1 cellular context compared by ENCODE assay signal in the genomic region with DNA sequence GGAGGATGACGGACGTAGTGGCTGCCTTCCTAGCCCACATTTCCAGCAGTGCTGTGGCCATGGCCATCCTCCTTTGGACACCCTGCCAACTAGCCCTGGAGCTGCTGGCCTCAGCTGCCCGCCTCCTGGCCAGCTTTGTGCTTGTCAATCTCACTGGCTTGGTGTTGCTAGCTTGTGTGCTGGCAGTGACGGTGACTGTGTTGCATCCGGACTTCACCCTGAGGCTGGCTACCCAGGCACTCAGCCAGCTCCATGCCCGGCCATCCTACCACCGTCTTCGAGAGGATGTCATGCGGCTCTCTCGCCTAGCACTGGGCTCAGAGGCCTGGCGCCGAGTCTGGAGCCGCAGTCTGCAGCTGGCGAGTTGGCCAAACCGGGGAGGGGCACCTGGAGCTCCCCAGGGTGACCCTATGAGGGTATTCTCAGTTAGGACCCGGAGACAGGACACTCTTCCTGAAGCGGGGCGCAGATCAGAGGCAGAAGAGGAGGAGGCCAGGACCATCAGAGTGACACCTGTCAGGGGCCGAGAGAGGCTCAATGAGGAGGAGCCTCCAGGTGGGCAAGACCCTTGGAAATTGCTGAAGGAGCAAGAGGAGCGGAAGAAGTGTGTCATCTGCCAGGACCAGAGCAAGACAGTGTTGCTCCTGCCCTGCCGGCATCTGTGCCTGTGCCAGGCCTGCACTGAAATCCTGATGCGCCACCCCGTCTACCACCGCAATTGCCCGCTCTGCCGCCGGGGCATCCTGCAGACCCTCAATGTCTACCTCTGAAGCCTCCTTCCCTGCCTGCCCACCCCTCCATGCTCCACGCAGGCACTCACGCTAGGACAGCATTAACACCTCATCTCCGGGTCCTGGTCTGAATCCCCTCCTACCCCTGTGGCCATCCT.
TF ChIP-seq lines count a peak whose summit lies in the region.

No MANE protein-coding gene starts in this region.

TF ChIP-seq in H1, 55 proteins besides CTCF, POLR2A, EP300 and RAD21:
- TF ChIP-seq BRCA1 (IDR thresholded peaks at IDR 0.05; ENCODE audit: low read depth, low read length), result no peak
- no peak for TF ChIP-seq ASH2L (IDR thresholded peaks at IDR 0.05; ENCODE audit: low read length)
- no peak for TF ChIP-seq TCF12 (IDR thresholded peaks at IDR 0.05; ENCODE audit: low read depth, low read length)
- no peak for TF ChIP-seq HDAC2 (IDR thresholded peaks at IDR 0.05; ENCODE audit: borderline replicate concordance in 1 of 2, low read depth in 2 of 2, low read length in 2 of 2)
- no peak for TF ChIP-seq NRF1 (IDR thresholded peaks at IDR 0.05; ENCODE audit: low read depth, low read length)
- TF ChIP-seq SIRT6 (IDR thresholded peaks at IDR 0.05; ENCODE audit: low read length), result no peak
- no peak for TF ChIP-seq E2F6 (IDR thresholded peaks at IDR 0.05)
- TF ChIP-seq RBBP5 (IDR thresholded peaks at IDR 0.05; ENCODE audit: borderline replicate concordance, low read depth, low read length), result no peak
- TF ChIP-seq CHD7 (IDR thresholded peaks at IDR 0.05; ENCODE audit: insufficient replicate concordance, low read length), result no peak
- no peak for TF ChIP-seq EZH2 (IDR thresholded peaks at IDR 0.05; ENCODE audit: low read depth, low read length, severe bottlenecking)
- TF ChIP-seq FOSL1 (IDR thresholded peaks at IDR 0.05; ENCODE audit: insufficient read depth, low read depth, low read length), result no peak
- TF ChIP-seq PHF8 (conservative IDR thresholded peaks at IDR 0.05; ENCODE audit: low read depth, low read length), result no peak
- TF ChIP-seq JUND (IDR thresholded peaks at IDR 0.05; ENCODE audit: low read length), result no peak
- no peak for TF ChIP-seq GTF2F1 (IDR thresholded peaks at IDR 0.05; ENCODE audit: borderline replicate concordance, low read depth, low read length)
- no peak for TF ChIP-seq CHD1 (IDR thresholded peaks at IDR 0.05; ENCODE audit: low read depth, low read length)
- no peak for TF ChIP-seq NANOG (IDR thresholded peaks at IDR 0.05; ENCODE audit: insufficient read depth, low read depth, low read length, poor library complexity, severe bottlenecking)
- TF ChIP-seq SP4 (IDR thresholded peaks at IDR 0.05; ENCODE audit: low read length), result no peak
- no peak for TF ChIP-seq USF2 (IDR thresholded peaks at IDR 0.05; ENCODE audit: low read length)
- TF ChIP-seq, protein P1, sequence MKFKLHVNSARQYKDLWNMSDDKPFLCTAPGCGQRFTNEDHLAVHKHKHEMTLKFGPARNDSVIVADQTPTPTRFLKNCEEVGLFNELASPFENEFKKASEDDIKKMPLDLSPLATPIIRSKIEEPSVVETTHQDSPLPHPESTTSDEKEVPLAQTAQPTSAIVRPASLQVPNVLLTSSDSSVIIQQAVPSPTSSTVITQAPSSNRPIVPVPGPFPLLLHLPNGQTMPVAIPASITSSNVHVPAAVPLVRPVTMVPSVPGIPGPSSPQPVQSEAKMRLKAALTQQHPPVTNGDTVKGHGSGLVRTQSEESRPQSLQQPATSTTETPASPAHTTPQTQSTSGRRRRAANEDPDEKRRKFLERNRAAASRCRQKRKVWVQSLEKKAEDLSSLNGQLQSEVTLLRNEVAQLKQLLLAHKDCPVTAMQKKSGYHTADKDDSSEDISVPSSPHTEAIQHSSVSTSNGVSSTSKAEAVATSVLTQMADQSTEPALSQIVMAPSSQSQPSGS (IDR thresholded peaks at IDR 0.05; ENCODE audit: low read length), result no peak
- no peak for TF ChIP-seq CTBP2 (IDR thresholded peaks at IDR 0.05; ENCODE audit: borderline replicate concordance, insufficient read depth, insufficient read length, low read length)
